In the genomic region with DNA sequence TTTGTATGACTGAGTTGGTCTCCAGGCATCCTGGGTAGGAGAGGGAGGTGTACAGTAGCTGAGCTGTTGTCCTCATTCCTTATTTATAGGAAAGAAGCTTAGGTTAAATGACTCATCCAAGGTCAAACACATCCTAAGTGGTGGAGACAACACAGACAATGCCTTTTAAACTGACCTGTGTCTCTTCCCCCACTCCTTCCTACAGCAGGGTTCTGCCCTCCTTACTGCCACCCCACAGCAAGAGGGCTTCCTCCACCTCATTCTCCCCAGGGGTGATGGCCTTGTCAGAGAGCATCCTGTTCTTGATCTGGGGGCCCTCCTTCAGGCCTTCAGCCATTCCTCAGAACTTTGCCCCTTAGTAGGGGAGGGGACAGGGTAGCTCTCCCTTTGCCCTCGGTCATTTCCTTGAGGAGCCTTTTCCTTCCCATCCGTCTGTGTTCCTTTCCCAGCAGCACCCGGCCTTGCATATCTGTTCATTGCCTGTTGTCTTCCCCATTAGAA, we compare ENCODE assay signal across 14 cellular contexts. TPM values are rescaled to one million over a fixed set of nuclear protein-coding genes. Genes with fewer than 3 reads are reported as not detected.
DNase-seq lines count a peak whose midpoint lies in the region; ATAC-seq and TF ChIP-seq lines count a peak whose summit lies in the region.
"Had no signal": no experiment of that assay in that cellular context is flagged by ENCODE, and none has a peak within 500 bp of the region (broad histone marks: within the 10 kb centered on the region; RNA-seq: fewer than 3 reads in every experiment).

No MANE protein-coding gene starts in this region.

- H3K36me3 Mint-ChIP-seq in activated CD4-positive, alpha-beta memory T cell treated with anti-CD3 and anti-CD28 coated beads for 36 hours, result peaks cover 4% of the 10 kb centered on the region
- H3K36me3 Mint-ChIP-seq in activated CD4-positive, alpha-beta memory T cell treated with anti-CD3 and anti-CD28 coated beads, Interleukin-2, amount 10 ng/mL, durations not matched to agents 7 days and 5 days (ENCODE audit: low read depth), result peaks cover 5% of the 10 kb centered on the region
- H3K36me3 Mint-ChIP-seq in activated naive CD8-positive, alpha-beta T cell treated with anti-CD3 and anti-CD28 coated beads, Interleukin-2, amount 50 U/mL, for 24 hours (ENCODE audit: low read depth), result peaks cover 3% of the 10 kb centered on the region

- DNase-seq in activated CD4-positive, alpha-beta memory T cell treated with anti-CD3 and anti-CD28 coated beads for 36 hours, result no peak
- DNase-seq in activated CD4-positive, alpha-beta memory T cell treated with anti-CD3 and anti-CD28 coated beads, Interleukin-2, amount 10 ng/mL, durations not matched to agents 7 days and 5 days, result no peak
- no peak for DNase-seq in activated naive CD8-positive, alpha-beta T cell treated with anti-CD3 and anti-CD28 coated beads, Interleukin-2, amount 50 U/mL, for 24 hours
- DNase-seq in left colon, result no peak
- DNase-seq in thyroid gland, result no peak
- no peak for DNase-seq in activated gamma-delta T cell treated with Interleukin-2 at 50 U/mL for 16 hours
- no peak for DNase-seq in ureter (ENCODE audit: low spot score)
- DNase-seq in SIG-M5 treated with dmso at 0.1 percent for 504 hours (lab: John Stamatoyannopoulos, UW; ENCODE audit: unreplicated experiment), result no peak
- DNase-seq: ACHN; hippocampal formation; NCI-H510A; retina; stimulated activated naive CD8-positive, alpha-beta T cell treated with anti-CD3 and anti-CD28 coated beads, Interleukin-15, Interleukin-2, amounts not matched to agents 100 U/mL and 50 U/mL, for 24 hours had no signal

- WGBS in thyroid gland, 2 donors, result 82 to 86% methylated on average over 3 of the region's 3 CpGs

- H3K27me3 ChIP-seq in thyroid gland, result no peaks in the 10 kb centered on the region

- CTCF ChIA-PET in activated CD4-positive, alpha-beta memory T cell treated with anti-CD3 and anti-CD28 coated beads for 36 hours (lab: Charles Lee), result interaction anchor here (1.0 kb wide), 2 partner anchors 29 to 96 kb away, joined by 4 to 5 read pairs; no protein-coding TSS in a partner anchor
- CTCF ChIA-PET in activated CD4-positive, alpha-beta memory T cell treated with anti-CD3 and anti-CD28 coated beads, Interleukin-2, amount 10 ng/mL, durations not matched to agents 7 days and 5 days (lab: Charles Lee), result interaction anchor here (1.0 to 1.5 kb wide), 4 partner anchors 15 to 46 kb away, joined by 3 to 5 read pairs (median 3); no protein-coding TSS in a partner anchor

- peaks cover 14 to 31% of the 10 kb centered on the region in 2 donors for H3K4me1 ChIP-seq in thyroid gland

- no peaks in the 10 kb centered on the region for H3K27me3 Mint-ChIP-seq in activated CD4-positive, alpha-beta memory T cell treated with anti-CD3 and anti-CD28 coated beads for 36 hours
- H3K27me3 Mint-ChIP-seq in activated CD4-positive, alpha-beta memory T cell treated with anti-CD3 and anti-CD28 coated beads, Interleukin-2, amount 10 ng/mL, durations not matched to agents 7 days and 5 days, result no peaks in the 10 kb centered on the region
- no peaks in the 10 kb centered on the region for H3K27me3 Mint-ChIP-seq in activated naive CD8-positive, alpha-beta T cell treated with anti-CD3 and anti-CD28 coated beads, Interleukin-2, amount 50 U/mL, for 24 hours

- intact Hi-C loops in activated CD4-positive, alpha-beta memory T cell treated with anti-CD3 and anti-CD28 coated beads for 36 hours (cut with micrococcal nuclease), result no loop called here
- intact Hi-C loops in left colon (cut with DNase I, micrococcal nuclease), result no loop called here
- intact Hi-C loops in thyroid gland (cut with DNase I), result no loop called here

- peak overlapping the region; percentile 10 for H3K27ac Mint-ChIP-seq in activated CD4-positive, alpha-beta memory T cell treated with anti-CD3 and anti-CD28 coated beads for 36 hours
- H3K27ac Mint-ChIP-seq in activated CD4-positive, alpha-beta memory T cell treated with anti-CD3 and anti-CD28 coated beads, Interleukin-2, amount 10 ng/mL, durations not matched to agents 7 days and 5 days, result no peak overlapping the region
- H3K27ac Mint-ChIP-seq in activated naive CD8-positive, alpha-beta T cell treated with anti-CD3 and anti-CD28 coated beads, Interleukin-2, amount 50 U/mL, for 24 hours, result no peak overlapping the region

- no peak overlapping the region for H3K4me3 Mint-ChIP-seq in activated CD4-positive, alpha-beta memory T cell treated with anti-CD3 and anti-CD28 coated beads for 36 hours
- no peak overlapping the region for H3K4me3 Mint-ChIP-seq in activated CD4-positive, alpha-beta memory T cell treated with anti-CD3 and anti-CD28 coated beads, Interleukin-2, amount 10 ng/mL, durations not matched to agents 7 days and 5 days
- no peak overlapping the region for H3K4me3 Mint-ChIP-seq in activated naive CD8-positive, alpha-beta T cell treated with anti-CD3 and anti-CD28 coated beads, Interleukin-2, amount 50 U/mL, for 24 hours

- no peak for TF ChIP-seq POLR2A in thyroid gland (IDR thresholded peaks at IDR 0.05)

- H3K36me3 ChIP-seq in thyroid gland, result peaks cover 0 to 5% of the 10 kb centered on the region in 2 donors

- H3K4me1 Mint-ChIP-seq in activated CD4-positive, alpha-beta memory T cell treated with anti-CD3 and anti-CD28 coated beads for 36 hours (ENCODE audit: low read depth), result peaks cover 32% of the 10 kb centered on the region
- H3K4me1 Mint-ChIP-seq in activated CD4-positive, alpha-beta memory T cell treated with anti-CD3 and anti-CD28 coated beads, Interleukin-2, amount 10 ng/mL, durations not matched to agents 7 days and 5 days, result peaks cover 19% of the 10 kb centered on the region
- peaks cover 35% of the 10 kb centered on the region for H3K4me1 Mint-ChIP-seq in activated naive CD8-positive, alpha-beta T cell treated with anti-CD3 and anti-CD28 coated beads, Interleukin-2, amount 50 U/mL, for 24 hours

- H3K9me3 Mint-ChIP-seq in activated CD4-positive, alpha-beta memory T cell treated with anti-CD3 and anti-CD28 coated beads for 36 hours, result no peaks in the 10 kb centered on the region
- H3K9me3 Mint-ChIP-seq in activated CD4-positive, alpha-beta memory T cell treated with anti-CD3 and anti-CD28 coated beads, Interleukin-2, amount 10 ng/mL, durations not matched to agents 7 days and 5 days, result no peaks in the 10 kb centered on the region
- H3K9me3 Mint-ChIP-seq in activated naive CD8-positive, alpha-beta T cell treated with anti-CD3 and anti-CD28 coated beads, Interleukin-2, amount 50 U/mL, for 24 hours, result no peaks in the 10 kb centered on the region

- POLR2A ChIA-PET in activated CD4-positive, alpha-beta memory T cell treated with anti-CD3 and anti-CD28 coated beads for 36 hours (lab: Charles Lee), result no interaction called here
- POLR2A ChIA-PET in activated CD4-positive, alpha-beta memory T cell treated with anti-CD3 and anti-CD28 coated beads, Interleukin-2, amount 10 ng/mL, durations not matched to agents 7 days and 5 days (lab: Charles Lee), result interaction anchor here (0.7 kb wide), 1 partner anchor 97 kb away, joined by 3 read pairs; no protein-coding TSS in a partner anchor

- H3K9me3 ChIP-seq in thyroid gland, result no peaks in the 10 kb centered on the region

- ATAC-seq in activated naive CD8-positive, alpha-beta T cell treated with anti-CD3 and anti-CD28 coated beads, Interleukin-2, amount 50 U/mL, for 24 hours, result peak; percentile 30
- ATAC-seq in left colon, result peak; percentile 58
- ATAC-seq: GM12878 had no signal

- no peak overlapping the region for H3K4me3 ChIP-seq in thyroid gland (replicated peaks in 1 of 3)
- H3K4me3 ChIP-seq: GM12878 had no signal

- TF ChIP-seq CTCF in thyroid gland (IDR thresholded peaks at IDR 0.05), result no peak

- peak overlapping the region; percentile 38 to 47 (median 42) for H3K27ac ChIP-seq in thyroid gland

RNA-seq across cellular contexts. Expression of a gene that starts 48.2 kb away (rescaled TPM):
- total RNA-seq in activated CD4-positive, alpha-beta memory T cell treated with anti-CD3 and anti-CD28 coated beads for 36 hours, result 100 to 1,000 TPM; 549 to 564 TPM
- total RNA-seq in activated CD4-positive, alpha-beta memory T cell treated with anti-CD3 and anti-CD28 coated beads, Interleukin-2, amount 10 ng/mL, durations not matched to agents 7 days and 5 days, result 100 to 1,000 TPM; 658 to 662 TPM
- total RNA-seq in left colon, result 100 to 1,000 TPM; 265 to 364 TPM
- 100 to 1,000 TPM; 118 to 446 (median 224) TPM for total RNA-seq in thyroid gland
- total RNA-seq in ureter, result 229 TPM
